In genomic region chr1:221994939-221995338, GRCh38 we compare ENCODE assay signal across 12 cellular contexts.
DNase-seq lines count a peak whose midpoint lies in the region; ATAC-seq and TF ChIP-seq lines count a peak whose summit lies in the region.
"Had no signal": no experiment of that assay in that cellular context is flagged by ENCODE, and none has a peak within 500 bp of the region (broad histone marks: within the 10 kb centered on the region; RNA-seq: fewer than 3 reads in every experiment).

No MANE protein-coding gene starts in this region.

- H3K27ac ChIP-seq in skin epidermis: peak overlapping the region in 13 of 21 experiments; percentile 2 to 72 (median 59)
- H3K27ac ChIP-seq: Peyer's patch had no signal

- no peaks in the 10 kb centered on the region for H3K27me3 Mint-ChIP-seq in activated CD4-positive, alpha-beta T cell treated with anti-CD3 and anti-CD28 coated beads, Interleukin-2, amount 10 ng/mL, durations not matched to agents 24 days and 14 days
- no peaks in the 10 kb centered on the region for H3K27me3 Mint-ChIP-seq in T-helper 2 cell treated with Interferon-gamma antibody and Interleukin-4, amounts not matched to agents 5 μg/mL and 100 μg/mL, for 36 hours (ENCODE audit: low read depth)
- H3K27me3 Mint-ChIP-seq in naive thymus-derived CD8-positive, alpha-beta T cell: no peaks in the 10 kb centered on the region
- H3K27me3 Mint-ChIP-seq: naive B cell had no signal

- no peak for TF ChIP-seq POLR2A in GM18505 (IDR thresholded peaks at IDR 0.05; ENCODE audit: borderline replicate concordance, extremely low read depth, insufficient read depth, insufficient read length)

- H3K9me3 Mint-ChIP-seq in activated CD4-positive, alpha-beta T cell treated with anti-CD3 and anti-CD28 coated beads, Interleukin-2, amount 10 ng/mL, durations not matched to agents 24 days and 14 days: peaks cover 6% of the 10 kb centered on the region
- H3K9me3 Mint-ChIP-seq in T-helper 2 cell treated with Interferon-gamma antibody and Interleukin-4, amounts not matched to agents 5 μg/mL and 100 μg/mL, for 36 hours: no peaks in the 10 kb centered on the region
- no peaks in the 10 kb centered on the region for H3K9me3 Mint-ChIP-seq in naive thymus-derived CD8-positive, alpha-beta T cell

- H3K4me3 ChIP-seq in fibroblast of pulmonary artery (replicated peaks; ENCODE audit: low read depth, low read length) (no peak overlapping the region), skin epidermis (no peak overlapping the region)
- H3K4me3 ChIP-seq: ascending aorta, Peyer's patch had no signal

- H3K27ac Mint-ChIP-seq in activated CD4-positive, alpha-beta T cell treated with anti-CD3 and anti-CD28 coated beads, Interleukin-2, amount 10 ng/mL, durations not matched to agents 24 days and 14 days: peak overlapping the region; percentile 92
- H3K27ac Mint-ChIP-seq in T-helper 2 cell treated with Interferon-gamma antibody and Interleukin-4, amounts not matched to agents 5 μg/mL and 100 μg/mL, for 36 hours: peak overlapping the region; percentile 23
- peak overlapping the region in 1 of 10 donors; percentile 57 for H3K27ac Mint-ChIP-seq in naive thymus-derived CD8-positive, alpha-beta T cell

- peaks cover 26% of the 10 kb centered on the region for H3K4me1 Mint-ChIP-seq in activated CD4-positive, alpha-beta T cell treated with anti-CD3 and anti-CD28 coated beads, Interleukin-2, amount 10 ng/mL, durations not matched to agents 24 days and 14 days
- peaks cover 21% of the 10 kb centered on the region for H3K4me1 Mint-ChIP-seq in T-helper 2 cell treated with Interferon-gamma antibody and Interleukin-4, amounts not matched to agents 5 μg/mL and 100 μg/mL, for 36 hours (ENCODE audit: low read depth)
- peaks cover 0 to 24% (median 6%) of the 10 kb centered on the region in 4 donors for H3K4me1 Mint-ChIP-seq in naive thymus-derived CD8-positive, alpha-beta T cell

- intact Hi-C loops in activated CD4-positive, alpha-beta T cell treated with anti-CD3 and anti-CD28 coated beads, Interleukin-2, amount 10 ng/mL, durations not matched to agents 24 days and 14 days (cut with micrococcal nuclease): loop anchor here (1.0 to 10.0 kb wide), 7 partner anchors 34 to 550 kb away; no protein-coding TSS in a partner anchor

- H3K4me3 Mint-ChIP-seq in activated CD4-positive, alpha-beta T cell treated with anti-CD3 and anti-CD28 coated beads, Interleukin-2, amount 10 ng/mL, durations not matched to agents 24 days and 14 days: no peak overlapping the region
- H3K4me3 Mint-ChIP-seq in T-helper 2 cell treated with Interferon-gamma antibody and Interleukin-4, amounts not matched to agents 5 μg/mL and 100 μg/mL, for 36 hours: no peak overlapping the region
- H3K4me3 Mint-ChIP-seq in naive thymus-derived CD8-positive, alpha-beta T cell: no peak overlapping the region
- H3K4me3 Mint-ChIP-seq: naive B cell had no signal

- TF ChIP-seq CTCF in fibroblast of pulmonary artery (IDR thresholded peaks at IDR 0.05; ENCODE audit: low read length, missing control alignments): no peak

- ATAC-seq in naive thymus-derived CD8-positive, alpha-beta T cell: no peak
- no peak for ATAC-seq in GM18505 (IDR thresholded peaks at IDR 0.05; ENCODE audit: unreplicated experiment)

- POLR2A ChIA-PET in naive thymus-derived CD8-positive, alpha-beta T cell (lab: Charles Lee): no interaction called here

- no peaks in the 10 kb centered on the region for H3K36me3 Mint-ChIP-seq in activated CD4-positive, alpha-beta T cell treated with anti-CD3 and anti-CD28 coated beads, Interleukin-2, amount 10 ng/mL, durations not matched to agents 24 days and 14 days (ENCODE audit: low read depth)
- no peaks in the 10 kb centered on the region for H3K36me3 Mint-ChIP-seq in T-helper 2 cell treated with Interferon-gamma antibody and Interleukin-4, amounts not matched to agents 5 μg/mL and 100 μg/mL, for 36 hours (ENCODE audit: low read depth)
- no peaks in the 10 kb centered on the region for H3K36me3 Mint-ChIP-seq in naive thymus-derived CD8-positive, alpha-beta T cell
- H3K36me3 Mint-ChIP-seq: naive B cell had no signal

- DNase-seq in activated CD4-positive, alpha-beta T cell treated with anti-CD3 and anti-CD28 coated beads, Interleukin-2, amount 10 ng/mL, durations not matched to agents 24 days and 14 days: no peak
- no peak for DNase-seq in activated CD4-positive, alpha-beta T cell treated with anti-CD3 and anti-CD28 coated beads for 1 hour
- no peak for DNase-seq in T-helper 2 cell treated with Interferon-gamma antibody and Interleukin-4, amounts not matched to agents 5 μg/mL and 100 μg/mL, for 36 hours (ENCODE audit: low spot score)
- DNase-seq in fibroblast of pulmonary artery (ENCODE audit: low read depth) (peak; percentile 70), NCI-H2227 treated with DMSO at 0.1 percent for 48 hours (lab: John Stamatoyannopoulos, UW) (no peak)
- DNase-seq in naive thymus-derived CD8-positive, alpha-beta T cell: no peak
- DNase-seq: naive B cell, NCI-H2029, Peyer's patch had no signal
